In the genomic region with DNA sequence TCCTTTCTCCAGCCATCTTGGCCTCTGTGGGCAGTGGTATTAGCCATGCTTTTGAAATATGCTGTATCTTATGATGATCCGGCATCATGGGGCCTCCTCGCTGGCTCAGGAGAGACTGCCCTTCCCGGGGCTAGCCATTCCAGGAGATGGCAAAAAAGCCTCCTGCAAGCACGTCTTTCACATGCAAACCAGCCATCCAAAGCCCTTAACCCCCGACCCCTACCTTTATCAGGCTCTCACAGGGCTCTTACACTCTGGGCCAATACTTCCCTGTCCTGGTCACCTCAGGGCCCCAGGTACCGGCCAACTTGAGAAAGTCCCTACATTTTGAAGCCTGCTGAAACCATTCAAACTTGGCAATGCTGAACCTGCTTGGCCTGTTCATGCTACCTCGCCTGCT, we compare ENCODE assay signal across 2 cellular contexts.
TF ChIP-seq lines count a peak whose summit lies in the region.

No MANE protein-coding gene starts in this region.

TF ChIP-seq in GM23338, 12 proteins besides CTCF, POLR2A, EP300 and RAD21 (continues in another document):
- TF ChIP-seq ZNF462 (CRISPR knock-in tag; IDR thresholded peaks at IDR 0.05) (no peak), ZNF331 (CRISPR knock-in tag; IDR thresholded peaks at IDR 0.05; ENCODE audit: low read depth) (no peak), ZNF114 (CRISPR knock-in tag; IDR thresholded peaks at IDR 0.05) (no peak), POLR2AphosphoS5 (IDR thresholded peaks at IDR 0.05; ENCODE audit: low read depth) (no peak), EZH2phosphoT487 (IDR thresholded peaks at IDR 0.05; ENCODE audit: unreplicated experiment) (no peak), ETS1 (IDR thresholded peaks at IDR 0.05) (no peak), STAT1 (IDR thresholded peaks at IDR 0.05; ENCODE audit: unreplicated experiment) (no peak), NANOG (IDR thresholded peaks at IDR 0.05; ENCODE audit: borderline replicate concordance) (no peak), JUNB (IDR thresholded peaks at IDR 0.05; ENCODE audit: unreplicated experiment) (no peak), CREB1 (CRISPR knock-in tag; IDR thresholded peaks at IDR 0.05; ENCODE audit: low read depth) (no peak), EZH2 (IDR thresholded peaks at IDR 0.05; ENCODE audit: low read depth, unreplicated experiment) (no peak)

TF ChIP-seq in WTC11, 78 proteins besides CTCF, POLR2A, EP300 and RAD21 (continued from another document):
- TF ChIP-seq, protein P1, sequence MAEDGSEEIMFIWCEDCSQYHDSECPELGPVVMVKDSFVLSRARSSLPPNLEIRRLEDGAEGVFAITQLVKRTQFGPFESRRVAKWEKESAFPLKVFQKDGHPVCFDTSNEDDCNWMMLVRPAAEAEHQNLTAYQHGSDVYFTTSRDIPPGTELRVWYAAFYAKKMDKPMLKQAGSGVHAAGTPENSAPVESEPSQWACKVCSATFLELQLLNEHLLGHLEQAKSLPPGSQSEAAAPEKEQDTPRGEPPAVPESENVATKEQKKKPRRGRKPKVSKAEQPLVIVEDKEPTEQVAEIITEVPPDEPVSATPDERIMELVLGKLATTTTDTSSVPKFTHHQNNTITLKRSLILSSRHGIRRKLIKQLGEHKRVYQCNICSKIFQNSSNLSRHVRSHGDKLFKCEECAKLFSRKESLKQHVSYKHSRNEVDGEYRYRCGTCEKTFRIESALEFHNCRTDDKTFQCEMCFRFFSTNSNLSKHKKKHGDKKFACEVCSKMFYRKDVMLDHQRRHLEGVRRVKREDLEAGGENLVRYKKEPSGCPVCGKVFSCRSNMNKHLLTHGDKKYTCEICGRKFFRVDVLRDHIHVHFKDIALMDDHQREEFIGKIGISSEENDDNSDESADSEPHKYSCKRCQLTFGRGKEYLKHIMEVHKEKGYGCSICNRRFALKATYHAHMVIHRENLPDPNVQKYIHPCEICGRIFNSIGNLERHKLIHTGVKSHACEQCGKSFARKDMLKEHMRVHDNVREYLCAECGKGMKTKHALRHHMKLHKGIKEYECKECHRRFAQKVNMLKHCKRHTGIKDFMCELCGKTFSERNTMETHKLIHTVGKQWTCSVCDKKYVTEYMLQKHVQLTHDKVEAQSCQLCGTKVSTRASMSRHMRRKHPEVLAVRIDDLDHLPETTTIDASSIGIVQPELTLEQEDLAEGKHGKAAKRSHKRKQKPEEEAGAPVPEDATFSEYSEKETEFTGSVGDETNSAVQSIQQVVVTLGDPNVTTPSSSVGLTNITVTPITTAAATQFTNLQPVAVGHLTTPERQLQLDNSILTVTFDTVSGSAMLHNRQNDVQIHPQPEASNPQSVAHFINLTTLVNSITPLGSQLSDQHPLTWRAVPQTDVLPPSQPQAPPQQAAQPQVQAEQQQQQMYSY (CRISPR knock-in tag; IDR thresholded peaks at IDR 0.05), result no peak
- TF ChIP-seq ZNF263 (CRISPR knock-in tag; IDR thresholded peaks at IDR 0.05; ENCODE audit: low read depth) (no peak), SMAD4 (CRISPR knock-in tag; IDR thresholded peaks at IDR 0.05) (no peak), ZMAT4 (CRISPR knock-in tag; IDR thresholded peaks at IDR 0.05) (no peak), MXD4 (CRISPR knock-in tag; IDR thresholded peaks at IDR 0.05; ENCODE audit: borderline replicate concordance) (no peak), FOXK1 (CRISPR knock-in tag; IDR thresholded peaks at IDR 0.05) (no peak), ZBTB21 (CRISPR knock-in tag; IDR thresholded peaks at IDR 0.05; ENCODE audit: borderline replicate concordance) (no peak), ZNF121 (CRISPR knock-in tag; IDR thresholded peaks at IDR 0.05) (no peak), NR3C1 (CRISPR knock-in tag; conservative IDR thresholded peaks at IDR 0.05; ENCODE audit: low read depth) (no peak), IRF2 (CRISPR knock-in tag; IDR thresholded peaks at IDR 0.05; ENCODE audit: borderline replicate concordance, low read depth) (no peak), ZNF281 (CRISPR knock-in tag; IDR thresholded peaks at IDR 0.05) (no peak), NR1H2 (CRISPR knock-in tag; IDR thresholded peaks at IDR 0.05) (no peak), TEAD1 (CRISPR knock-in tag; IDR thresholded peaks at IDR 0.05) (no peak), TCF7 (CRISPR knock-in tag; IDR thresholded peaks at IDR 0.05; ENCODE audit: low read depth) (no peak)
- TF ChIP-seq, protein P2, sequence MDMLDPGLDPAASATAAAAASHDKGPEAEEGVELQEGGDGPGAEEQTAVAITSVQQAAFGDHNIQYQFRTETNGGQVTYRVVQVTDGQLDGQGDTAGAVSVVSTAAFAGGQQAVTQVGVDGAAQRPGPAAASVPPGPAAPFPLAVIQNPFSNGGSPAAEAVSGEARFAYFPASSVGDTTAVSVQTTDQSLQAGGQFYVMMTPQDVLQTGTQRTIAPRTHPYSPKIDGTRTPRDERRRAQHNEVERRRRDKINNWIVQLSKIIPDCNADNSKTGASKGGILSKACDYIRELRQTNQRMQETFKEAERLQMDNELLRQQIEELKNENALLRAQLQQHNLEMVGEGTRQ (CRISPR knock-in tag; IDR thresholded peaks at IDR 0.05), result no peak
- TF ChIP-seq, protein P3, sequence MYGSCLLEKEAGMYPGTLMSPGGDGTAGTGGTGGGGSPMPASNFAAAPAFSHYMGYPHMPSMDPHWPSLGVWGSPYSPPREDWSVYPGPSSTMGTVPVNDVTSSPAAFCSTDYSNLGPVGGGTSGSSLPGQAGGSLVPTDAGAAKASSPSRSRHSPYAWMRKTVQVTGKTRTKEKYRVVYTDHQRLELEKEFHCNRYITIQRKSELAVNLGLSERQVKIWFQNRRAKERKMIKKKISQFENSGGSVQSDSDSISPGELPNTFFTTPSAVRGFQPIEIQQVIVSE (CRISPR knock-in tag; IDR thresholded peaks at IDR 0.05; ENCODE audit: borderline replicate concordance), result no peak
